Comparison of ENCODE assay signal across 30 cellular contexts in genomic region chr12:61357496-61357895, GRCh38.
"Had no signal": no experiment of that assay in that cellular context is flagged by ENCODE, and none has a peak within 500 bp of the region (broad histone marks: within the 10 kb centered on the region; RNA-seq: fewer than 3 reads in every experiment).

No MANE protein-coding gene starts in this region.

- ATAC-seq: Panc1, SK-N-SH treated with all-trans-retinoic acid at 6 μM for 48 hours had no signal

- H3K36me3 ChIP-seq: SJSA1 had no signal

- H3K27ac ChIP-seq: PC-9, RWPE1, SJSA1, SK-N-MC had no signal

- H3K4me3 ChIP-seq: PC-9, SJSA1, SK-N-MC had no signal

- H3K9me3 ChIP-seq: SJSA1 had no signal

- H3K4me1 ChIP-seq: SJSA1 had no signal

- DNase-seq: Kasumi-1, KG1, MM.1S, MV-4-11, NCI-H1092, NCI-H1105, NCI-H1417 treated with DMSO at 0.1 percent for 48 hours, NCI-H1436 treated with DMSO at 0.1 percent for 48 hours, NCI-H1694 treated with DMSO at 0.1 percent for 48 hours, NCI-H187 treated with DMSO at 0.1 percent for 48 hours, NCI-H2029, NCI-H2081, NCI-H2171 treated with DMSO at 0.1 percent for 48 hours, NCI-H2227 treated with DMSO at 0.1 percent for 48 hours, NCI-H345, NCI-H446, NCI-H510A treated with DMSO at 0.1 percent for 48 hours, NCI-H524 treated with DMSO at 0.1 percent for 48 hours, NCI-H526 treated with DMSO at 0.1 percent for 48 hours, NCI-H774, PC-9, Right ventricle myocardium superior, SHP77 treated with DMSO at 0.1 percent for 48 hours, T-cell had no signal

- H3K27me3 ChIP-seq: SJSA1 had no signal

- FAIRE-seq: RCC 7860 had no signal

- H2AFZ ChIP-seq: PC-9 had no signal

- H3K4me2 ChIP-seq: PC-9 had no signal
